ENCODE assay signal across 9 cellular contexts in the genomic region with DNA sequence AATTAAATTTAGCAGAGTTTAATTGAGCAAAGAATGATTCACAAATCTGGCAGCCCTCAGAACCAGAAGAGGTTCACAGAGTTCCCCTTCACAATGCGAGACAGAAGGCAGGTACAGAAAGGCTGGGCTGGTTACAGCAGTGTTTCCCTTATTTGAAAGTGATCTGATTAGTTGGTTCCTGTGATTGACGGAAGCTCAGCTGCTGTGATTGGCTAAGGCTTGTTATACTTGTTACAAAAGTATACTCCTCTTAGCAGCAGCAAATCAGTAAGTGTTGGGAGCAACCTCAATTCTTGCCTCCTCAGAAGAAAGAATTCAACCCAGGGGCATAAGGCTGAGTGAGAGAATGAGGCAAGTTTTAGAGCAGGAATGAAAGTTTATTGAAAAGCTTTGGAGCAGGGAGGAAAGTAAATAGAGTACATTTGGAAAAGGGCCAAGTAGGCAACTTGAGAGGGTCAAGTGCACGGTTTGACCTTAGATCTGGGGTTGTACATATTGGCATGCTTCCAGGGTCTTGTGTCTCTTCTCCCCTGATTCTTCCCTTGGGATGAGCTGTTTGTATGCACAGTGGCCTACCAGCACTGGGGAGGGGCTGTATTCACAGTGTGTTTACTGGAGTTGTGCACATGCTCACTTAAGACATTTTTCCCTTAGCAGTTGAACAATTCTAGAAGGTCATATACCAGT.
DNase-seq lines count a peak whose midpoint lies in the region; ATAC-seq and TF ChIP-seq lines count a peak whose summit lies in the region.
"Had no signal": no experiment of that assay in that cellular context is flagged by ENCODE, and none has a peak within 500 bp of the region (broad histone marks: within the 10 kb centered on the region; RNA-seq: fewer than 3 reads in every experiment).

No MANE protein-coding gene starts in this region.

- H3K27me3 ChIP-seq in adrenal gland: no peaks in the 10 kb centered on the region
- H3K27me3 ChIP-seq in hepatocyte: no peaks in the 10 kb centered on the region
- H3K27me3 ChIP-seq in gastrocnemius medialis: no peaks in the 10 kb centered on the region

- H3K4me2 ChIP-seq in hepatocyte: no peak overlapping the region

- peaks cover 18 to 25% of the 10 kb centered on the region in 2 donors for H3K4me1 ChIP-seq in adrenal gland (replicated peaks in 1 of 2)
- peaks cover 7% of the 10 kb centered on the region for H3K4me1 ChIP-seq in hepatocyte (ENCODE audit: insufficient read depth)
- peaks cover 33 to 39% of the 10 kb centered on the region in 2 donors for H3K4me1 ChIP-seq in gastrocnemius medialis

- H3K36me3 ChIP-seq in adrenal gland (replicated peaks in 1 of 2) (no peaks in the 10 kb centered on the region), hepatocyte (replicated peaks; ENCODE audit: insufficient read depth, low read depth) (no peaks in the 10 kb centered on the region), gastrocnemius medialis (no peaks in the 10 kb centered on the region)

- peak overlapping the region in 3 of 5 donors; percentile 46 to 58 (median 50) for H3K27ac ChIP-seq in adrenal gland
- no peak overlapping the region for H3K27ac ChIP-seq in hepatocyte
- H3K27ac ChIP-seq in gastrocnemius medialis: peak overlapping the region; percentile 25 to 76 (median 54)

- ATAC-seq in gastrocnemius medialis (peak; percentile 66 to 71), HG03135 (IDR thresholded peaks at IDR 0.05; ENCODE audit: unreplicated experiment) (no peak)

- no peaks in the 10 kb centered on the region for H4K20me1 ChIP-seq in hepatocyte (ENCODE audit: insufficient read depth, poor library complexity, severe bottlenecking)

- intact Hi-C loops in adrenal gland (cut with DNase I): no loop called here
- intact Hi-C loops in gastrocnemius medialis (cut with DNase I; ENCODE audit: low total_unique reads): no loop called here

- H3K4me3 ChIP-seq in adrenal gland: no peak overlapping the region
- no peak overlapping the region for H3K4me3 ChIP-seq in hepatocyte
- H3K4me3 ChIP-seq in gastrocnemius medialis: no peak overlapping the region

- no peaks in the 10 kb centered on the region for H3K9me2 ChIP-seq in hepatocyte (replicated peaks; ENCODE audit: insufficient read depth)

- 32 to 44% (median 39%) methylated on average over 3 of the region's 3 CpGs for WGBS in adrenal gland, 4 donors
- WGBS in hepatocyte (ENCODE audit: low lambda C conversion rate, missing lambda C conversion rate): 72% methylated on average over 3 of the region's 3 CpGs

- H3K9me3 ChIP-seq in adrenal gland (replicated peaks in 1 of 3) (no peaks in the 10 kb centered on the region), hepatocyte (ENCODE audit: low read depth) (no peaks in the 10 kb centered on the region), gastrocnemius medialis (no peaks in the 10 kb centered on the region)

- H2AFZ ChIP-seq in hepatocyte: no peak overlapping the region

- TF ChIP-seq CTCF in adrenal gland (IDR thresholded peaks at IDR 0.05): no peak
- TF ChIP-seq CTCF in hepatocyte (IDR thresholded peaks at IDR 0.05; ENCODE audit: poor library complexity): no peak
- TF ChIP-seq CTCF in gastrocnemius medialis (IDR thresholded peaks at IDR 0.05 in 4 of 5, conservative IDR thresholded peaks at IDR 0.05 in 1 of 5): no peak

- no peaks in the 10 kb centered on the region for H3K79me2 ChIP-seq in hepatocyte

- TF ChIP-seq POLR2A in adrenal gland (IDR thresholded peaks at IDR 0.05): no peak
- no peak for TF ChIP-seq POLR2A in gastrocnemius medialis (IDR thresholded peaks at IDR 0.05)

- in situ Hi-C loops in gastrocnemius medialis (cut with MboI; ENCODE audit: low sequenced_read_pairs in 4 of 4): no loop called here

- peak; percentile 19 for DNase-seq in NCI-H1436 (lab: John Stamatoyannopoulos, UW)
- DNase-seq in adrenal gland: peak in 6 of 7 donors; percentile 20 to 75 (median 31)
- DNase-seq in hepatocyte (ENCODE audit: low spot score): peak; percentile 23
- no peak for DNase-seq in gastrocnemius medialis
- no peak for DNase-seq in NOMO-1 treated with DMSO at 0.1 percent for 48 hours (lab: John Stamatoyannopoulos, UW; ENCODE audit: unreplicated experiment)
- no peak for DNase-seq in 8988T
- DNase-seq: activated naive CD4-positive, alpha-beta T cell treated with anti-CD3 and anti-CD28 coated beads, Interleukin-2, amount 10 ng/mL, durations not matched to agents 7 days and 5 days; KBM-7 had no signal

Comparison
In these comparisons a context has a peak if more than half of its experiments do, and no peak if none do; other contexts are left out.
1. DNase-seq: peak in NCI-H1436 (single experiment), adrenal gland (6 of 7) and hepatocyte (single experiment); none in gastrocnemius medialis (0 of 2), NOMO-1 treated with DMSO at 0.1 percent for 48 hours (single experiment) and 8988T (single experiment).